24 cellular contexts compared by ENCODE assay signal in genomic region chr13:39313721-39314120, GRCh38.
"Had no signal": no experiment of that assay in that cellular context is flagged by ENCODE, and none has a peak within 500 bp of the region (broad histone marks: within the 10 kb centered on the region; RNA-seq: fewer than 3 reads in every experiment).

No MANE protein-coding gene starts in this region.

- H3K27ac ChIP-seq: left lung, lower lobe of right lung, ovary, right atrium auricular region, right lobe of liver, stomach, testis, thyroid gland, upper lobe of right lung had no signal

- H3K4me1 Mint-ChIP-seq: naive thymus-derived CD4-positive, alpha-beta T cell had no signal

- ATAC-seq: left colon; left lung; lower lobe of right lung; mucosa of descending colon; naive thymus-derived CD4-positive, alpha-beta T cell; natural killer cell treated with Interleukin-12 subunit alpha and Interleukin-12 subunit beta and Interleukin-15 and Interleukin-18, amount 100 ng/mL, for 72 hours; right lobe of liver; stimulated activated naive B cell treated with anti-CD40 and anti-IgM and Interleukin-4, amounts not matched to agents 10 μg/mL and 1 μg/mL and 100 μg/mL, for 72 hours; stimulated activated naive CD8-positive, alpha-beta T cell treated with anti-CD3 and anti-CD28 coated beads, Interleukin-15, Interleukin-2, amounts not matched to agents 100 U/mL and 50 U/mL, for 24 hours; upper lobe of right lung had no signal

- H3K36me3 ChIP-seq: left lung, lower lobe of right lung, ovary, right atrium auricular region, right lobe of liver, stomach, thyroid gland, upper lobe of right lung had no signal

- H3K4me3 Mint-ChIP-seq: naive thymus-derived CD4-positive, alpha-beta T cell; natural killer cell treated with Interleukin-12 subunit alpha and Interleukin-12 subunit beta and Interleukin-15 and Interleukin-18, amount 100 ng/mL, for 72 hours; stimulated activated naive B cell treated with anti-CD40 and anti-IgM and Interleukin-4, amounts not matched to agents 10 μg/mL and 1 μg/mL and 100 μg/mL, for 72 hours had no signal

- H3K9me3 ChIP-seq: left lung, lower lobe of right lung, mucosa of descending colon, ovary, right atrium auricular region, right lobe of liver, stomach, testis, thyroid gland, upper lobe of right lung had no signal

- H3K27ac Mint-ChIP-seq: naive thymus-derived CD4-positive, alpha-beta T cell; natural killer cell treated with Interleukin-12 subunit alpha and Interleukin-12 subunit beta and Interleukin-15 and Interleukin-18, amount 100 ng/mL, for 72 hours; progenitor cell of endocrine pancreas; stimulated activated naive B cell treated with anti-CD40 and anti-IgM and Interleukin-4, amounts not matched to agents 10 μg/mL and 1 μg/mL and 100 μg/mL, for 72 hours had no signal

- H3K27me3 ChIP-seq: left lung, ovary, right atrium auricular region, right lobe of liver, stomach, testis, thyroid gland, upper lobe of right lung had no signal

- H3K4me3 ChIP-seq: left lung, lower lobe of right lung, mucosa of descending colon, ovary, right atrium auricular region, right lobe of liver, smooth muscle cell, stomach, testis, thyroid gland, upper lobe of right lung had no signal

- H3K36me3 Mint-ChIP-seq: naive thymus-derived CD4-positive, alpha-beta T cell; natural killer cell treated with Interleukin-12 subunit alpha and Interleukin-12 subunit beta and Interleukin-15 and Interleukin-18, amount 100 ng/mL, for 72 hours; stimulated activated naive B cell treated with anti-CD40 and anti-IgM and Interleukin-4, amounts not matched to agents 10 μg/mL and 1 μg/mL and 100 μg/mL, for 72 hours had no signal

- H3K4me1 ChIP-seq: left lung, right lobe of liver, testis, thyroid gland had no signal

- DNase-seq: hippocampal formation; kidney; left colon; left lung; lower lobe of right lung; mesendoderm; midbrain; mucosa of descending colon; naive thymus-derived CD4-positive, alpha-beta T cell; ovary; right lobe of liver; stimulated activated CD4-positive, alpha-beta T cell treated with anti-CD3 and anti-CD28 coated beads, Interleukin-1b, Interleukin-23, amount 100 ng/mL, for 48 hours; stimulated activated CD4-positive, alpha-beta T cell treated with anti-CD3 and anti-CD28 coated beads, Interleukin-2, amount 100 ng/mL, for 48 hours; stimulated activated naive B cell treated with anti-CD40 and anti-IgM and Interleukin-4, amounts not matched to agents 10 μg/mL and 1 μg/mL and 100 μg/mL, for 72 hours; stimulated activated naive CD8-positive, alpha-beta T cell treated with anti-CD3 and anti-CD28 coated beads, Interleukin-15, Interleukin-2, amounts not matched to agents 100 U/mL and 50 U/mL, for 24 hours; stomach; testis; thyroid gland; trophoblast cell; upper lobe of right lung had no signal

- H3K27me3 Mint-ChIP-seq: natural killer cell treated with Interleukin-12 subunit alpha and Interleukin-12 subunit beta and Interleukin-15 and Interleukin-18, amount 100 ng/mL, for 72 hours; progenitor cell of endocrine pancreas; stimulated activated naive B cell treated with anti-CD40 and anti-IgM and Interleukin-4, amounts not matched to agents 10 μg/mL and 1 μg/mL and 100 μg/mL, for 72 hours had no signal

- H3K9me3 Mint-ChIP-seq: naive thymus-derived CD4-positive, alpha-beta T cell; natural killer cell treated with Interleukin-12 subunit alpha and Interleukin-12 subunit beta and Interleukin-15 and Interleukin-18, amount 100 ng/mL, for 72 hours; stimulated activated naive B cell treated with anti-CD40 and anti-IgM and Interleukin-4, amounts not matched to agents 10 μg/mL and 1 μg/mL and 100 μg/mL, for 72 hours had no signal

- H3K4me2 ChIP-seq: smooth muscle cell had no signal
